10 cellular contexts compared by ENCODE assay signal in genomic region chr3:38627956-38628355, GRCh38. TPM values are rescaled to one million over a fixed set of nuclear protein-coding genes. Genes with fewer than 3 reads are reported as not detected.
DNase-seq lines count a peak whose midpoint lies in the region; ATAC-seq lines count a peak whose summit lies in the region.
"Had no signal": no experiment of that assay in that cellular context is flagged by ENCODE, and none has a peak within 500 bp of the region (broad histone marks: within the 10 kb centered on the region; RNA-seq: fewer than 3 reads in every experiment).

No MANE protein-coding gene starts in this region.

- H3K4me1 ChIP-seq in mesendoderm (ENCODE audit: control insufficient read depth, low read depth, low read length) = peaks cover 5% of the 10 kb centered on the region
- H3K4me1 ChIP-seq: Caco-2 had no signal

- H3K9ac ChIP-seq in mesendoderm (ENCODE audit: low read length) = no peak overlapping the region

- no peak overlapping the region for H3K4me2 ChIP-seq in mesendoderm (ENCODE audit: low read length)

- peak; percentile 22 for DNase-seq in SKM-1 treated with dmso at 0.1 percent for 144 hours (lab: John Stamatoyannopoulos, UW; ENCODE audit: unreplicated experiment)
- DNase-seq in SKM-1 (lab: John Stamatoyannopoulos, UW; ENCODE audit: unreplicated experiment) = no peak
- DNase-seq in activated CD8-positive, alpha-beta memory T cell treated with anti-CD3 and anti-CD28 coated beads, Interleukin-2, amount 10 ng/mL, durations not matched to agents 7 days and 5 days = peak; percentile 47
- DNase-seq in mesendoderm = peak; percentile 76
- DNase-seq in amygdala (lab: John Stamatoyannopoulos, UW) = no peak
- DNase-seq: activated CD4-positive, alpha-beta T cell treated with anti-CD3 and anti-CD28 coated beads for 4 hours had no signal

- H3K27ac ChIP-seq in mesendoderm (ENCODE audit: low read depth, low read length) = no peak overlapping the region

- no peak overlapping the region for H3K56ac ChIP-seq in mesendoderm (ENCODE audit: low read length)

- no peaks in the 10 kb centered on the region for H3K79me1 ChIP-seq in mesendoderm (ENCODE audit: low read length)

- CTCF ChIA-PET in activated CD8-positive, alpha-beta memory T cell treated with anti-CD3 and anti-CD28 coated beads, Interleukin-2, amount 10 ng/mL, durations not matched to agents 7 days and 5 days (lab: Charles Lee) = interaction anchor here (1.4 kb wide), 1 partner anchor 18 kb away, joined by 4 read pairs; no protein-coding TSS in a partner anchor

- H3K4me3 Mint-ChIP-seq in activated CD8-positive, alpha-beta memory T cell treated with anti-CD3 and anti-CD28 coated beads, Interleukin-2, amount 10 ng/mL, durations not matched to agents 7 days and 5 days = no peak overlapping the region

- no peak overlapping the region for H2BK120ac ChIP-seq in mesendoderm (ENCODE audit: low read depth, low read length)

- H4K8ac ChIP-seq in mesendoderm (ENCODE audit: low read depth, low read length) = no peak overlapping the region

- no peak overlapping the region for H4K5ac ChIP-seq in mesendoderm (ENCODE audit: low read length)

- H3K27me3 Mint-ChIP-seq in activated CD8-positive, alpha-beta memory T cell treated with anti-CD3 and anti-CD28 coated beads, Interleukin-2, amount 10 ng/mL, durations not matched to agents 7 days and 5 days = no peaks in the 10 kb centered on the region

- H3K4me1 Mint-ChIP-seq in activated CD8-positive, alpha-beta memory T cell treated with anti-CD3 and anti-CD28 coated beads, Interleukin-2, amount 10 ng/mL, durations not matched to agents 7 days and 5 days = no peaks in the 10 kb centered on the region

- no peak overlapping the region for H2BK15ac ChIP-seq in mesendoderm (replicated peaks; ENCODE audit: low read depth)

- no peaks in the 10 kb centered on the region for H3K27me3 ChIP-seq in mesendoderm (ENCODE audit: insufficient read depth, low read length, poor library complexity)

- no peak overlapping the region for H3K4me3 ChIP-seq in mesendoderm (ENCODE audit: low read length)

- no peak overlapping the region for H2BK5ac ChIP-seq in mesendoderm (ENCODE audit: low read length)

- H3K36me3 Mint-ChIP-seq in activated CD8-positive, alpha-beta memory T cell treated with anti-CD3 and anti-CD28 coated beads, Interleukin-2, amount 10 ng/mL, durations not matched to agents 7 days and 5 days = no peaks in the 10 kb centered on the region

- H3K4ac ChIP-seq in mesendoderm (ENCODE audit: low read depth, low read length) = no peak overlapping the region

- no peak overlapping the region for H3K27ac Mint-ChIP-seq in activated CD8-positive, alpha-beta memory T cell treated with anti-CD3 and anti-CD28 coated beads, Interleukin-2, amount 10 ng/mL, durations not matched to agents 7 days and 5 days

- H3K79me2 ChIP-seq in mesendoderm (ENCODE audit: control insufficient read depth, insufficient read depth, low read length) = no peaks in the 10 kb centered on the region

- no peak overlapping the region for H3K18ac ChIP-seq in mesendoderm (ENCODE audit: low read length)

- H2AK5ac ChIP-seq in mesendoderm (ENCODE audit: low read length) = no peak overlapping the region

- ATAC-seq in HG02885 (IDR thresholded peaks at IDR 0.05; ENCODE audit: poor library complexity, unreplicated experiment) (peak; percentile 54), HG03521 (IDR thresholded peaks at IDR 0.05; ENCODE audit: unreplicated experiment) (no peak), HG03460 (IDR thresholded peaks at IDR 0.05; ENCODE audit: unreplicated experiment) (no peak)
- ATAC-seq in activated CD8-positive, alpha-beta memory T cell treated with anti-CD3 and anti-CD28 coated beads, Interleukin-2, amount 10 ng/mL, durations not matched to agents 7 days and 5 days = peak; percentile 41

- no peaks in the 10 kb centered on the region for H3K36me3 ChIP-seq in mesendoderm (ENCODE audit: control insufficient read depth, insufficient read depth, low read length)

- WGBS in mesendoderm (ENCODE audit: extremely low coverage, insufficient coverage, low lambda C conversion rate) = no CpG with 5 or more reads among the region's 4 CpGs

- no peaks in the 10 kb centered on the region for H3K9me3 Mint-ChIP-seq in activated CD8-positive, alpha-beta memory T cell treated with anti-CD3 and anti-CD28 coated beads, Interleukin-2, amount 10 ng/mL, durations not matched to agents 7 days and 5 days (ENCODE audit: low read depth)

- H3K23ac ChIP-seq in mesendoderm (ENCODE audit: low read length) = no peak overlapping the region

RNA-seq across cellular contexts. Expression of gene SCN5A, which starts 21.5 kb away (rescaled TPM):
- total RNA-seq in activated CD8-positive, alpha-beta memory T cell treated with anti-CD3 and anti-CD28 coated beads, Interleukin-2, amount 10 ng/mL, durations not matched to agents 7 days and 5 days = not detected
- polyA plus RNA-seq in mesendoderm (2013, experiment 1 of 2) = 2.3 TPM
- 2.5 TPM for polyA plus RNA-seq in mesendoderm (2013, experiment 2 of 2)

Comparison
In these comparisons a context has a peak if more than half of its experiments do, and no peak if none do; other contexts are left out.
1. DNase-seq: peak in SKM-1 treated with dmso at 0.1 percent for 144 hours (single experiment), activated CD8-positive, alpha-beta memory T cell treated with anti-CD3 and anti-CD28 coated beads, Interleukin-2, amount 10 ng/mL, durations not matched to agents 7 days and 5 days (single experiment) and mesendoderm (single experiment); none in SKM-1 (single experiment) and amygdala (0 of 56).
2. ATAC-seq: peak in HG02885 (single experiment) and activated CD8-positive, alpha-beta memory T cell treated with anti-CD3 and anti-CD28 coated beads, Interleukin-2, amount 10 ng/mL, durations not matched to agents 7 days and 5 days (single experiment); none in HG03521 (single experiment) and HG03460 (single experiment).